ENCODE assay signal across 1 cellular context in the genomic region with DNA sequence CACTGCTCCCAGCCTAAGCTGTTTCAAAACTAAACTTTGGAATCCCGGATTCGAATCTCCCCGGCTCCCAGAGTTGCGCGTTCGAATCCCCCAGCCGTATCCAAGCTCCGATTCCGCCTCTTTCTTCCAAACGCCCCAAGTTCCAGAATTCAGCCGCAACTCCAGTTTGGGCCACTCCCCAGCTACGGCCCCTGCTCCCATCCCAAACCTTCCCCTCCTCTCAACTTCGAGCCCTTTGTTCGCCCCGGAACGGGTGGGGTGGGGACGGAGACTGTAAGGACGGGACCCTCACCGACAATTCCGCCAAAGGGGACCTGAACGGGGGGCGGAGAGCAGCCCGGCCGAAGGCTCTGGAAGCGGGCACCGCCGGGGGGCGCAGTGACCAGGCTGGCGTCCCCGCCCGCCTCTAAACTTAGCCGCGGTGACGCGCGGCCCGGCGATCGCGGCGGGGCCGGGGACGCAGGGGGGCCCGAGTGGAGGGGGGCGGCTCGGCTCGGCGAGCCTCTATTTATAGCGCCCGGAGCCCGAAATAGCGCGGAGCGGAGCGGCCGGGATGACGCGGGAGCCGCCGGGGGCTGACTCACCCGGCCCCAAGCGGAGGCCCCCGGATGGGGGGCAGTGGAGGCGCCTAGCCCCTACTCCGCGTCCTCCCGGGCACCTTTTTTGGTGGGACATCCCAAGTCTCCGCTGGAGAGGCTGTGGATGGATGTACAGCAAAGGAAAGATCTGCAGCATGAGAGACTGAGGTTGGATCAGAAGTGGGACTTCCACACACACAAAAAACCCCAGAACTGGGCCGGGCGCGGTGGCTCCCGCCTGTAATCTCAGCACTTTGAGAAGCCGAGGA.
A peak's percentile ranks its signal among the peaks of the same experiment; 100 is the strongest.
TF ChIP-seq lines count a peak whose summit lies in the region.

No MANE protein-coding gene starts in this region.

TF ChIP-seq in K562, 482 proteins besides CTCF, POLR2A, EP300 and RAD21 (continued from another document and continues in another):
- TF ChIP-seq, protein P1, sequence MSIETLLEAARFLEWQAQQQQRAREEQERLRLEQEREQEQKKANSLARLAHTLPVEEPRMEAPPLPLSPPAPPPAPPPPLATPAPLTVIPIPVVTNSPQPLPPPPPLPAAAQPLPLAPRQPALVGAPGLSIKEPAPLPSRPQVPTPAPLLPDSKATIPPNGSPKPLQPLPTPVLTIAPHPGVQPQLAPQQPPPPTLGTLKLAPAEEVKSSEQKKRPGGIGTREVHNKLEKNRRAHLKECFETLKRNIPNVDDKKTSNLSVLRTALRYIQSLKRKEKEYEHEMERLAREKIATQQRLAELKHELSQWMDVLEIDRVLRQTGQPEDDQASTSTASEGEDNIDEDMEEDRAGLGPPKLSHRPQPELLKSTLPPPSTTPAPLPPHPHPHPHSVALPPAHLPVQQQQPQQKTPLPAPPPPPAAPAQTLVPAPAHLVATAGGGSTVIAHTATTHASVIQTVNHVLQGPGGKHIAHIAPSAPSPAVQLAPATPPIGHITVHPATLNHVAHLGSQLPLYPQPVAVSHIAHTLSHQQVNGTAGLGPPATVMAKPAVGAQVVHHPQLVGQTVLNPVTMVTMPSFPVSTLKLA (conservative IDR thresholded peaks at IDR 0.05), result 0 out of 4 replicates have a peak, but pooled peaks of 1 of the 2 experiments have one; percentile 22
- TF ChIP-seq NBN (IDR thresholded peaks at IDR 0.05; ENCODE audit: low read depth), result peak; percentile 15; the same call in 1 of the 2 replicates
- TF ChIP-seq CXXC5 (CRISPR knock-in tag; IDR thresholded peaks at IDR 0.05), result peak; percentile 69
- no peak for TF ChIP-seq TAF1 (IDR thresholded peaks at IDR 0.05; ENCODE audit: control insufficient read depth, extremely low read depth, insufficient read depth, low read length, severe bottlenecking)
- TF ChIP-seq ZFX (CRISPR knock-in tag; IDR thresholded peaks at IDR 0.05), result peak; percentile 77
- TF ChIP-seq ADNP (tag; IDR thresholded peaks at IDR 0.05), result peak; percentile 96
- TF ChIP-seq TOE1 (IDR thresholded peaks at IDR 0.05; ENCODE audit: borderline replicate concordance), result peak; percentile 58; the same call in 1 of the 2 replicates
- no peak for TF ChIP-seq TOE1 (CRISPR knock-in tag; IDR thresholded peaks at IDR 0.05; ENCODE audit: borderline replicate concordance, low read depth)
- TF ChIP-seq ZNF24 (IDR thresholded peaks at IDR 0.05), result peak; percentile 15; the same call in 1 of the 2 replicates
- TF ChIP-seq, protein P2, sequence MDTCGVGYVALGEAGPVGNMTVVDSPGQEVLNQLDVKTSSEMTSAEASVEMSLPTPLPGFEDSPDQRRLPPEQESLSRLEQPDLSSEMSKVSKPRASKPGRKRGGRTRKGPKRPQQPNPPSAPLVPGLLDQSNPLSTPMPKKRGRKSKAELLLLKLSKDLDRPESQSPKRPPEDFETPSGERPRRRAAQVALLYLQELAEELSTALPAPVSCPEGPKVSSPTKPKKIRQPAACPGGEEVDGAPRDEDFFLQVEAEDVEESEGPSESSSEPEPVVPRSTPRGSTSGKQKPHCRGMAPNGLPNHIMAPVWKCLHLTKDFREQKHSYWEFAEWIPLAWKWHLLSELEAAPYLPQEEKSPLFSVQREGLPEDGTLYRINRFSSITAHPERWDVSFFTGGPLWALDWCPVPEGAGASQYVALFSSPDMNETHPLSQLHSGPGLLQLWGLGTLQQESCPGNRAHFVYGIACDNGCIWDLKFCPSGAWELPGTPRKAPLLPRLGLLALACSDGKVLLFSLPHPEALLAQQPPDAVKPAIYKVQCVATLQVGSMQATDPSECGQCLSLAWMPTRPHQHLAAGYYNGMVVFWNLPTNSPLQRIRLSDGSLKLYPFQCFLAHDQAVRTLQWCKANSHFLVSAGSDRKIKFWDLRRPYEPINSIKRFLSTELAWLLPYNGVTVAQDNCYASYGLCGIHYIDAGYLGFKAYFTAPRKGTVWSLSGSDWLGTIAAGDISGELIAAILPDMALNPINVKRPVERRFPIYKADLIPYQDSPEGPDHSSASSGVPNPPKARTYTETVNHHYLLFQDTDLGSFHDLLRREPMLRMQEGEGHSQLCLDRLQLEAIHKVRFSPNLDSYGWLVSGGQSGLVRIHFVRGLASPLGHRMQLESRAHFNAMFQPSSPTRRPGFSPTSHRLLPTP (IDR thresholded peaks at IDR 0.05; ENCODE audit: borderline replicate concordance, extremely low read depth, insufficient read length), result peak; percentile 92
- TF ChIP-seq HDAC2 (IDR thresholded peaks at IDR 0.05), result peak; percentile 98
- no peak for TF ChIP-seq ZNF699 (CRISPR knock-in tag; IDR thresholded peaks at IDR 0.05; ENCODE audit: insufficient replicate concordance)
- TF ChIP-seq LARP7 (IDR thresholded peaks at IDR 0.05), result 0 out of 2 replicates have a peak, but pooled peaks have one; percentile 36
- TF ChIP-seq HMGN3 (IDR thresholded peaks at IDR 0.05; ENCODE audit: borderline replicate concordance, extremely low read depth, insufficient read length, low read depth, low read length), result peak; percentile 71
- TF ChIP-seq CBX3 (IDR thresholded peaks at IDR 0.05; ENCODE audit: borderline replicate concordance in 1 of 2, low read length in 2 of 2), result peak in 1 of 2 experiments; percentile 40; a peak in 1 of 3 replicates
- peak; percentile 18 for TF ChIP-seq POLR2B (IDR thresholded peaks at IDR 0.05; ENCODE audit: low read depth, partially characterized antibody)
- 0 out of 2 replicates have a peak, but pooled peaks have one; percentile 30 for TF ChIP-seq ZNF766 (CRISPR knock-in tag; conservative IDR thresholded peaks at IDR 0.05)
- TF ChIP-seq, protein P3, sequence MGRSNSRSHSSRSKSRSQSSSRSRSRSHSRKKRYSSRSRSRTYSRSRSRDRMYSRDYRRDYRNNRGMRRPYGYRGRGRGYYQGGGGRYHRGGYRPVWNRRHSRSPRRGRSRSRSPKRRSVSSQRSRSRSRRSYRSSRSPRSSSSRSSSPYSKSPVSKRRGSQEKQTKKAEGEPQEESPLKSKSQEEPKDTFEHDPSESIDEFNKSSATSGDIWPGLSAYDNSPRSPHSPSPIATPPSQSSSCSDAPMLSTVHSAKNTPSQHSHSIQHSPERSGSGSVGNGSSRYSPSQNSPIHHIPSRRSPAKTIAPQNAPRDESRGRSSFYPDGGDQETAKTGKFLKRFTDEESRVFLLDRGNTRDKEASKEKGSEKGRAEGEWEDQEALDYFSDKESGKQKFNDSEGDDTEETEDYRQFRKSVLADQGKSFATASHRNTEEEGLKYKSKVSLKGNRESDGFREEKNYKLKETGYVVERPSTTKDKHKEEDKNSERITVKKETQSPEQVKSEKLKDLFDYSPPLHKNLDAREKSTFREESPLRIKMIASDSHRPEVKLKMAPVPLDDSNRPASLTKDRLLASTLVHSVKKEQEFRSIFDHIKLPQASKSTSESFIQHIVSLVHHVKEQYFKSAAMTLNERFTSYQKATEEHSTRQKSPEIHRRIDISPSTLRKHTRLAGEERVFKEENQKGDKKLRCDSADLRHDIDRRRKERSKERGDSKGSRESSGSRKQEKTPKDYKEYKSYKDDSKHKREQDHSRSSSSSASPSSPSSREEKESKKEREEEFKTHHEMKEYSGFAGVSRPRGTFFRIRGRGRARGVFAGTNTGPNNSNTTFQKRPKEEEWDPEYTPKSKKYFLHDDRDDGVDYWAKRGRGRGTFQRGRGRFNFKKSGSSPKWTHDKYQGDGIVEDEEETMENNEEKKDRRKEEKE (IDR thresholded peaks at IDR 0.05; ENCODE audit: borderline replicate concordance in 1 of 2, control insufficient read depth in 1 of 2, low read depth in 2 of 2, low read length in 1 of 2), result no peak
- no peak for TF ChIP-seq ZNF77 (CRISPR knock-in tag; IDR thresholded peaks at IDR 0.05)
- no peak for TF ChIP-seq ZNF696 (CRISPR knock-in tag; conservative IDR thresholded peaks at IDR 0.05)
- peak; percentile 60 for TF ChIP-seq PHF20 (IDR thresholded peaks at IDR 0.05; ENCODE audit: partially characterized antibody)
- no peak for TF ChIP-seq ZNF316 (IDR thresholded peaks at IDR 0.05)
- no peak for TF ChIP-seq PCBP1 (IDR thresholded peaks at IDR 0.05; ENCODE audit: low read depth, low read length, poor library complexity, severe bottlenecking)
- no peak for TF ChIP-seq LEF1 (IDR thresholded peaks at IDR 0.05)
- TF ChIP-seq, protein P4, sequence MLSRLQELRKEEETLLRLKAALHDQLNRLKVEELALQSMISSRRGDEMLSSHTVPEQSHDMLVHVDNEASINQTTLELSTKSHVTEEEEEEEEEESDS (CRISPR knock-in tag; IDR thresholded peaks at IDR 0.05), result no peak
- TF ChIP-seq FOSL1 (tag; conservative IDR thresholded peaks at IDR 0.05), result peak; percentile 83
- no peak for TF ChIP-seq MXI1 (IDR thresholded peaks at IDR 0.05; ENCODE audit: low read depth, low read length)
- TF ChIP-seq KDM2B (CRISPR knock-in tag; IDR thresholded peaks at IDR 0.05), result peak; percentile 48; the same call in 1 of the 2 replicates
- TF ChIP-seq NFATC3 (IDR thresholded peaks at IDR 0.05), result no peak
- TF ChIP-seq JUND (IDR thresholded peaks at IDR 0.05; ENCODE audit: borderline replicate concordance, low read depth, low read length), result no peak
- TF ChIP-seq JUND (tag; IDR thresholded peaks at IDR 0.05; ENCODE audit: borderline replicate concordance, low read depth, low read length), result peak; percentile 27; the same call in 1 of the 3 replicates
- TF ChIP-seq BCOR (IDR thresholded peaks at IDR 0.05), result peak; percentile 100
- peak; percentile 81 for TF ChIP-seq POLR2G (IDR thresholded peaks at IDR 0.05; ENCODE audit: low read depth, low read length)
- TF ChIP-seq ZKSCAN3 (CRISPR knock-in tag; IDR thresholded peaks at IDR 0.05), result no peak
- peak; percentile 44; the same call in 1 of the 2 replicates for TF ChIP-seq PHF8 (IDR thresholded peaks at IDR 0.05; ENCODE audit: borderline replicate concordance, low read length)
- no peak for TF ChIP-seq ZNF347 (CRISPR knock-in tag; IDR thresholded peaks at IDR 0.05; ENCODE audit: low read depth)
- TF ChIP-seq EZH2 (IDR thresholded peaks at IDR 0.05; ENCODE audit: borderline replicate concordance, low read depth, low read length), result no peak
- no peak for TF ChIP-seq ATF1 (CRISPR knock-in tag; IDR thresholded peaks at IDR 0.05)
- peak; percentile 73 for TF ChIP-seq ATF1 (tag; IDR thresholded peaks at IDR 0.05)
- TF ChIP-seq, protein P5, sequence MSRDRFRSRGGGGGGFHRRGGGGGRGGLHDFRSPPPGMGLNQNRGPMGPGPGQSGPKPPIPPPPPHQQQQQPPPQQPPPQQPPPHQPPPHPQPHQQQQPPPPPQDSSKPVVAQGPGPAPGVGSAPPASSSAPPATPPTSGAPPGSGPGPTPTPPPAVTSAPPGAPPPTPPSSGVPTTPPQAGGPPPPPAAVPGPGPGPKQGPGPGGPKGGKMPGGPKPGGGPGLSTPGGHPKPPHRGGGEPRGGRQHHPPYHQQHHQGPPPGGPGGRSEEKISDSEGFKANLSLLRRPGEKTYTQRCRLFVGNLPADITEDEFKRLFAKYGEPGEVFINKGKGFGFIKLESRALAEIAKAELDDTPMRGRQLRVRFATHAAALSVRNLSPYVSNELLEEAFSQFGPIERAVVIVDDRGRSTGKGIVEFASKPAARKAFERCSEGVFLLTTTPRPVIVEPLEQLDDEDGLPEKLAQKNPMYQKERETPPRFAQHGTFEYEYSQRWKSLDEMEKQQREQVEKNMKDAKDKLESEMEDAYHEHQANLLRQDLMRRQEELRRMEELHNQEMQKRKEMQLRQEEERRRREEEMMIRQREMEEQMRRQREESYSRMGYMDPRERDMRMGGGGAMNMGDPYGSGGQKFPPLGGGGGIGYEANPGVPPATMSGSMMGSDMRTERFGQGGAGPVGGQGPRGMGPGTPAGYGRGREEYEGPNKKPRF (IDR thresholded peaks at IDR 0.05; ENCODE audit: low read depth, low read length), result no peak
- TF ChIP-seq, protein P6, sequence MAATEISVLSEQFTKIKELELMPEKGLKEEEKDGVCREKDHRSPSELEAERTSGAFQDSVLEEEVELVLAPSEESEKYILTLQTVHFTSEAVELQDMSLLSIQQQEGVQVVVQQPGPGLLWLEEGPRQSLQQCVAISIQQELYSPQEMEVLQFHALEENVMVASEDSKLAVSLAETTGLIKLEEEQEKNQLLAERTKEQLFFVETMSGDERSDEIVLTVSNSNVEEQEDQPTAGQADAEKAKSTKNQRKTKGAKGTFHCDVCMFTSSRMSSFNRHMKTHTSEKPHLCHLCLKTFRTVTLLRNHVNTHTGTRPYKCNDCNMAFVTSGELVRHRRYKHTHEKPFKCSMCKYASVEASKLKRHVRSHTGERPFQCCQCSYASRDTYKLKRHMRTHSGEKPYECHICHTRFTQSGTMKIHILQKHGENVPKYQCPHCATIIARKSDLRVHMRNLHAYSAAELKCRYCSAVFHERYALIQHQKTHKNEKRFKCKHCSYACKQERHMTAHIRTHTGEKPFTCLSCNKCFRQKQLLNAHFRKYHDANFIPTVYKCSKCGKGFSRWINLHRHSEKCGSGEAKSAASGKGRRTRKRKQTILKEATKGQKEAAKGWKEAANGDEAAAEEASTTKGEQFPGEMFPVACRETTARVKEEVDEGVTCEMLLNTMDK (IDR thresholded peaks at IDR 0.05; ENCODE audit: borderline replicate concordance, insufficient read depth, low read depth, low read length, poor library complexity, severe bottlenecking), result peak; percentile 85
- 0 out of 2 replicates have a peak, but pooled peaks have one; percentile 51 for TF ChIP-seq DNMT1 (IDR thresholded peaks at IDR 0.05)
- TF ChIP-seq, protein P7, sequence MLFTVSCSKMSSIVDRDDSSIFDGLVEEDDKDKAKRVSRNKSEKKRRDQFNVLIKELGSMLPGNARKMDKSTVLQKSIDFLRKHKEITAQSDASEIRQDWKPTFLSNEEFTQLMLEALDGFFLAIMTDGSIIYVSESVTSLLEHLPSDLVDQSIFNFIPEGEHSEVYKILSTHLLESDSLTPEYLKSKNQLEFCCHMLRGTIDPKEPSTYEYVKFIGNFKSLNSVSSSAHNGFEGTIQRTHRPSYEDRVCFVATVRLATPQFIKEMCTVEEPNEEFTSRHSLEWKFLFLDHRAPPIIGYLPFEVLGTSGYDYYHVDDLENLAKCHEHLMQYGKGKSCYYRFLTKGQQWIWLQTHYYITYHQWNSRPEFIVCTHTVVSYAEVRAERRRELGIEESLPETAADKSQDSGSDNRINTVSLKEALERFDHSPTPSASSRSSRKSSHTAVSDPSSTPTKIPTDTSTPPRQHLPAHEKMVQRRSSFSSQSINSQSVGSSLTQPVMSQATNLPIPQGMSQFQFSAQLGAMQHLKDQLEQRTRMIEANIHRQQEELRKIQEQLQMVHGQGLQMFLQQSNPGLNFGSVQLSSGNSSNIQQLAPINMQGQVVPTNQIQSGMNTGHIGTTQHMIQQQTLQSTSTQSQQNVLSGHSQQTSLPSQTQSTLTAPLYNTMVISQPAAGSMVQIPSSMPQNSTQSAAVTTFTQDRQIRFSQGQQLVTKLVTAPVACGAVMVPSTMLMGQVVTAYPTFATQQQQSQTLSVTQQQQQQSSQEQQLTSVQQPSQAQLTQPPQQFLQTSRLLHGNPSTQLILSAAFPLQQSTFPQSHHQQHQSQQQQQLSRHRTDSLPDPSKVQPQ (CRISPR knock-in tag; IDR thresholded peaks at IDR 0.05; ENCODE audit: borderline replicate concordance), result no peak
- TF ChIP-seq POLR3G (IDR thresholded peaks at IDR 0.05; ENCODE audit: extremely low read depth, insufficient read length, insufficient replicate concordance), result no peak
- TF ChIP-seq CCNT2 (IDR thresholded peaks at IDR 0.05; ENCODE audit: borderline replicate concordance, extremely low read depth, insufficient read length, low read depth, low read length), result peak; percentile 65
- no peak for TF ChIP-seq ZNF707 (CRISPR knock-in tag; conservative IDR thresholded peaks at IDR 0.05)
